In genomic region chr10:71256661-71257030, GRCh38 we compare ENCODE assay signal across 13 cellular contexts. TPM values are rescaled to one million over a fixed set of nuclear protein-coding genes. Genes with fewer than 3 reads are reported as not detected.
DNase-seq lines count a peak whose midpoint lies in the region; ATAC-seq, FAIRE-seq and TF ChIP-seq lines count a peak whose summit lies in the region.
"Had no signal": no experiment of that assay in that cellular context is flagged by ENCODE, and none has a peak within 500 bp of the region (broad histone marks: within the 10 kb centered on the region; RNA-seq: fewer than 3 reads in every experiment).

No MANE protein-coding gene starts in this region.

- H2BK20ac ChIP-seq in H9 (ENCODE audit: low read depth, low read length, poor library complexity, severe bottlenecking) = no peak overlapping the region

- H3K9me3 ChIP-seq in PC-9 (ENCODE audit: insufficient read depth, low read depth) = no peaks in the 10 kb centered on the region
- H3K9me3 ChIP-seq in esophagus (ENCODE audit: control insufficient read depth in 2 of 2, insufficient read depth in 1 of 2, low read depth in 1 of 2, low read length in 1 of 2) = no peaks in the 10 kb centered on the region
- H3K9me3 ChIP-seq in small intestine (ENCODE audit: control insufficient read depth, low read depth) = no peaks in the 10 kb centered on the region
- no peaks in the 10 kb centered on the region for H3K9me3 ChIP-seq in H9 (ENCODE audit: control insufficient read depth, low read depth, low read length)
- H3K9me3 ChIP-seq in effector memory CD4-positive, alpha-beta T cell (ENCODE audit: control insufficient read depth, low read length) = no peaks in the 10 kb centered on the region
- H3K9me3 ChIP-seq: HAP-1 had no signal

- BruUV-seq in PC-9 (replicated peaks; lab: Mats Ljungman, UMichigan) = TSS peak; percentile 56

- no peak overlapping the region for H2AK5ac ChIP-seq in H9 (ENCODE audit: insufficient read length, low read length)

- no peak overlapping the region for H4K91ac ChIP-seq in H9 (ENCODE audit: insufficient read length, low read depth, low read length)

- peak overlapping the region; percentile 25 for H3K27ac ChIP-seq in PC-9
- peak overlapping the region; percentile 81 to 91 for H3K27ac ChIP-seq in esophagus (ENCODE audit: low read depth in 2 of 2, low read length in 1 of 2)
- H3K27ac ChIP-seq in small intestine (ENCODE audit: low read depth in 1 of 2, low read length in 1 of 2) = peak overlapping the region; percentile 62 to 67
- H3K27ac ChIP-seq in H9 (ENCODE audit: insufficient read length, low read depth, low read length) = no peak overlapping the region
- no peak overlapping the region for H3K27ac ChIP-seq in effector memory CD4-positive, alpha-beta T cell (ENCODE audit: insufficient read depth, low read length, poor library complexity, severe bottlenecking)
- H3K27ac ChIP-seq: 22Rv1 had no signal

- H3K79me2 ChIP-seq in PC-9 (ENCODE audit: low read depth) (no peaks in the 10 kb centered on the region), H9 (ENCODE audit: insufficient read depth, low read length) (no peaks in the 10 kb centered on the region)

- no peak overlapping the region for H3K56ac ChIP-seq in H9 (ENCODE audit: insufficient read length, low read depth, low read length)

- H3K14ac ChIP-seq in H9 (ENCODE audit: insufficient read depth, low read length) = no peak overlapping the region; the same call in 1 of the 2 replicates

- no peak overlapping the region for H4K8ac ChIP-seq in H9 (replicated peaks; ENCODE audit: insufficient read length, low read depth, low read length)

- peaks cover 3% of the 10 kb centered on the region for H3K27me3 Mint-ChIP-seq in activated naive CD4-positive, alpha-beta T cell treated with anti-CD3 and anti-CD28 coated beads, Interleukin-2, amount 50 U/mL, for 24 hours
- peaks cover 4% of the 10 kb centered on the region for H3K27me3 Mint-ChIP-seq in H9 (ENCODE audit: low read depth)

- peak overlapping the region; percentile 43; the same call in 1 of the 2 replicates for H3K4me3 ChIP-seq in PC-9
- H3K4me3 ChIP-seq in esophagus (ENCODE audit: low read depth in 1 of 2, low read length in 2 of 2) = no peak overlapping the region
- no peak overlapping the region for H3K4me3 ChIP-seq in small intestine (ENCODE audit: low read depth in 1 of 2, low read length in 2 of 2)
- H3K4me3 ChIP-seq in effector memory CD4-positive, alpha-beta T cell (ENCODE audit: insufficient read depth, low read depth, low read length, poor library complexity, severe bottlenecking) = no peak overlapping the region
- H3K4me3 ChIP-seq: HAP-1 had no signal

- H3K4me1 ChIP-seq in PC-9 (replicated peaks; ENCODE audit: insufficient read depth) (peaks cover 71% of the 10 kb centered on the region), esophagus (ENCODE audit: control insufficient read depth in 2 of 2, insufficient read depth in 2 of 2, low read length in 1 of 2) (peaks cover 2 to 40% of the 10 kb centered on the region in 2 donors), small intestine (ENCODE audit: control insufficient read depth in 2 of 2, insufficient read depth in 1 of 2, low read depth in 1 of 2, low read length in 1 of 2) (peaks cover 0 to 6% of the 10 kb centered on the region in 2 donors), H9 (ENCODE audit: insufficient read depth, low read length) (peaks cover 12% of the 10 kb centered on the region; the same call in 1 of the 2 replicates)
- H3K4me1 ChIP-seq in effector memory CD4-positive, alpha-beta T cell (ENCODE audit: control insufficient read depth, insufficient read depth, low read length, poor library complexity, severe bottlenecking) = no peaks in the 10 kb centered on the region

- no peaks in the 10 kb centered on the region for H3K79me1 ChIP-seq in H9 (ENCODE audit: insufficient read depth, low read depth, low read length, poor library complexity, severe bottlenecking)

- ATAC-seq in GM19467 (IDR thresholded peaks at IDR 0.05; ENCODE audit: unreplicated experiment) = no peak

- POLR2A ChIA-PET in PC-9 (lab: Charles Lee; ENCODE audit: unreplicated experiment) = no interaction called here

- CTCF ChIA-PET in PC-9 (lab: Charles Lee) = interaction anchor here (1.0 kb wide), 1 partner anchor 11 kb away, joined by 3 read pairs; no protein-coding TSS in a partner anchor

- no peak for DNase-seq in activated naive CD4-positive, alpha-beta T cell treated with Interleukin-2 at 50 U/mL for 16 hours
- DNase-seq in PC-9 = no peak
- DNase-seq in small intestine = no peak
- DNase-seq in H9 = no peak
- no peak for DNase-seq in effector memory CD4-positive, alpha-beta T cell
- DNase-seq: NK-92 treated with Interleukin-12 subunit alpha and Interleukin-12 subunit beta, amount 100 ng/mL, for 24 hours; SHP77 treated with DMSO at 0.1 percent for 48 hours had no signal

- no peaks in the 10 kb centered on the region for H3K36me3 Mint-ChIP-seq in activated naive CD4-positive, alpha-beta T cell treated with anti-CD3 and anti-CD28 coated beads, Interleukin-2, amount 50 U/mL, for 24 hours
- peaks cover 0 to 2% (median 0%) of the 10 kb centered on the region in 3 experiments; a peak in 2 of 7 replicates for H3K36me3 Mint-ChIP-seq in H9 (ENCODE audit: insufficient read depth in 1 of 3, low read depth in 3 of 3)
- H3K36me3 Mint-ChIP-seq: IgD-negative memory B cell had no signal

- H3K9me3 Mint-ChIP-seq in activated naive CD4-positive, alpha-beta T cell treated with anti-CD3 and anti-CD28 coated beads, Interleukin-2, amount 50 U/mL, for 24 hours = no peaks in the 10 kb centered on the region
- no peaks in the 10 kb centered on the region; a peak in 1 of 5 replicates for H3K9me3 Mint-ChIP-seq in H9
- H3K9me3 Mint-ChIP-seq: IgD-negative memory B cell had no signal

- H3K4me2 ChIP-seq in PC-9 (peak overlapping the region; percentile 77), H9 (ENCODE audit: insufficient read depth, insufficient read length, low read length) (no peak overlapping the region)

- no peak overlapping the region for H2BK15ac ChIP-seq in H9 (ENCODE audit: low read depth, low read length)

- H2BK12ac ChIP-seq in H9 (ENCODE audit: insufficient read length, low read depth, low read length) = no peak overlapping the region

- H2AFZ ChIP-seq in PC-9 = peak overlapping the region; percentile 74; the same call in 1 of the 2 replicates
- H2AFZ ChIP-seq in H9 (ENCODE audit: low read length) = no peak overlapping the region

- no peaks in the 10 kb centered on the region for H4K20me1 ChIP-seq in PC-9 (ENCODE audit: insufficient read depth)
- H4K20me1 ChIP-seq in H9 (ENCODE audit: control insufficient read depth, insufficient read depth, insufficient read length) = no peaks in the 10 kb centered on the region

- 68 to 74% methylated on average over 4 of the region's 4 CpGs for WGBS in esophagus, 2 donors
- WGBS in small intestine, 3 donors = 66 to 80% (median 78%) methylated on average over 4 of the region's 4 CpGs
- no CpG with 5 or more reads among the region's 4 CpGs for WGBS in H9 (ENCODE audit: extremely low coverage, insufficient read length, low lambda C conversion rate)

- no peak overlapping the region for H2BK120ac ChIP-seq in H9 (ENCODE audit: low read depth, low read length, poor library complexity, severe bottlenecking)

- no peak overlapping the region for H4K5ac ChIP-seq in H9 (ENCODE audit: insufficient read length, low read depth, low read length)

- no peak overlapping the region for H3K18ac ChIP-seq in H9 (ENCODE audit: insufficient read length, low read depth, low read length)

- no peak overlapping the region for H2BK5ac ChIP-seq in H9 (ENCODE audit: insufficient read length, low read length)

- H3F3A ChIP-seq in PC-9 (ENCODE audit: insufficient read depth, low read depth) = peaks cover 29% of the 10 kb centered on the region

- no peaks in the 10 kb centered on the region for H3K23me2 ChIP-seq in H9 (ENCODE audit: insufficient read length, low read depth, low read length, poor library complexity, severe bottlenecking)

- no peak for FAIRE-seq in small intestine (lab: Jason Lieb, UNC)

- TF ChIP-seq CTCF in PC-9 (conservative IDR thresholded peaks at IDR 0.05) (no peak), H9 (conservative IDR thresholded peaks at IDR 0.05) (no peak)

- H3K9ac ChIP-seq in H9 (ENCODE audit: extremely low read depth, insufficient read length, low read length) = no peak overlapping the region

- H3K27ac Mint-ChIP-seq in activated naive CD4-positive, alpha-beta T cell treated with anti-CD3 and anti-CD28 coated beads, Interleukin-2, amount 50 U/mL, for 24 hours = peak overlapping the region; percentile 55
- no peak overlapping the region for H3K27ac Mint-ChIP-seq in H9
- H3K27ac Mint-ChIP-seq: IgD-negative memory B cell had no signal

- H3K27me3 ChIP-seq in PC-9 (ENCODE audit: insufficient read depth, low read depth) (no peaks in the 10 kb centered on the region), esophagus (ENCODE audit: control insufficient read depth in 1 of 2, insufficient read depth in 2 of 2, low read length in 2 of 2) (no peaks in the 10 kb centered on the region), small intestine (ENCODE audit: control insufficient read depth in 2 of 2, insufficient read depth in 2 of 2, low read length in 2 of 2) (no peaks in the 10 kb centered on the region), H9 (ENCODE audit: insufficient read depth, low read length) (no peaks in the 10 kb centered on the region)
- H3K27me3 ChIP-seq in effector memory CD4-positive, alpha-beta T cell (replicated peaks; ENCODE audit: control insufficient read depth, insufficient read depth, low read length, poor library complexity, severe bottlenecking) = peaks cover 4% of the 10 kb centered on the region

- intact Hi-C loops in PC-9 (cut with micrococcal nuclease; ENCODE audit: unreplicated experiment) = loop anchor here (1.0 to 5.0 kb wide), 2 partner anchors 9 to 44 kb away; partner anchors contain the start of gene UNC5B

- no peaks in the 10 kb centered on the region for H3K36me3 ChIP-seq in PC-9 (ENCODE audit: low read depth)
- no peaks in the 10 kb centered on the region for H3K36me3 ChIP-seq in esophagus (ENCODE audit: control insufficient read depth in 2 of 2, insufficient read depth in 2 of 2, low read length in 1 of 2)
- H3K36me3 ChIP-seq in small intestine (ENCODE audit: control insufficient read depth in 2 of 2, insufficient read depth in 2 of 2, low read length in 2 of 2) = no peaks in the 10 kb centered on the region
- no peaks in the 10 kb centered on the region for H3K36me3 ChIP-seq in effector memory CD4-positive, alpha-beta T cell (ENCODE audit: control insufficient read depth, insufficient read depth, low read length)
- H3K36me3 ChIP-seq: HAP-1 had no signal

- H3K4me3 Mint-ChIP-seq in activated naive CD4-positive, alpha-beta T cell treated with anti-CD3 and anti-CD28 coated beads, Interleukin-2, amount 50 U/mL, for 24 hours = no peak overlapping the region
- peak overlapping the region in 1 of 2 experiments; percentile 28; a peak in 1 of 5 replicates for H3K4me3 Mint-ChIP-seq in H9
- H3K4me3 Mint-ChIP-seq: IgD-negative memory B cell had no signal

- no peaks in the 10 kb centered on the region for H3K4me1 Mint-ChIP-seq in activated naive CD4-positive, alpha-beta T cell treated with anti-CD3 and anti-CD28 coated beads, Interleukin-2, amount 50 U/mL, for 24 hours
- peaks cover 58 to 66% of the 10 kb centered on the region in 2 experiments for H3K4me1 Mint-ChIP-seq in H9

- no peak overlapping the region for H3T11ph ChIP-seq in H9 (ENCODE audit: low read length)

- H3K9me2 ChIP-seq in PC-9 (ENCODE audit: insufficient read depth) = no peaks in the 10 kb centered on the region

- H3K23ac ChIP-seq in H9 (ENCODE audit: insufficient read length, low read depth, low read length) = no peak overlapping the region

- H3K4ac ChIP-seq in H9 (ENCODE audit: low read depth, low read length) = no peak overlapping the region

RNA-seq across cellular contexts. Expression of gene UNC5B, which starts 44.3 kb away (rescaled TPM):
- 1.7 and 2.7 TPM in 2 replicates for total RNA-seq in PC-9 (2021)
- polyA plus RNA-seq in esophagus = 10 to 100 TPM in 1 of 2 donors, 1 to 10 TPM in 1; 7.6 to 12.2 TPM
- 10 to 100 TPM in 1 of 3 donors, 1 to 10 TPM in 1, under 1 TPM in 1; 0.27 to 10.9 (median 2.5) TPM for polyA plus RNA-seq in small intestine
- 28.4 and 29.7 TPM in 2 replicates for total RNA-seq in H9 (2021)
- polyA plus RNA-seq: IgD-negative memory B cell had no signal

Comparison
In these comparisons a context has a peak if more than half of its experiments do, and no peak if none do; other contexts are left out.
1. H3K27ac ChIP-seq: peak in PC-9 (single experiment), esophagus (2 of 2) and small intestine (2 of 2); none in H9 (single experiment) and effector memory CD4-positive, alpha-beta T cell (single experiment).